ENCODE assay signal across 8 cellular contexts in genomic region chr2:175181104-175181876, GRCh38. TPM values are rescaled to one million over a fixed set of nuclear protein-coding genes. Genes with fewer than 3 reads are reported as not detected.
A peak's percentile ranks its signal among the peaks of the same experiment; 100 is the strongest.
DNase-seq lines count a peak whose midpoint lies in the region; ATAC-seq, FAIRE-seq and TF ChIP-seq lines count a peak whose summit lies in the region.

Gene ATP5MC3 (minus strand): TSS chr2:175181710. CDS start chr2:175181393, 317 bp downstream.

- in situ Hi-C loops in GM13976 (cut with MboI; ENCODE audit: low sequenced_read_pairs, unreplicated experiment) = no loop called here

- peaks cover 25% of the 10 kb centered on the region for H3K4me1 ChIP-seq in psoas muscle

- H3K9me3 ChIP-seq in T-helper 17 cell (ENCODE audit: control insufficient read depth, low read length, poor library complexity, severe bottlenecking) (no peaks in the 10 kb centered on the region), psoas muscle (no peaks in the 10 kb centered on the region)

- ATAC-seq in HG02870 (IDR thresholded peaks at IDR 0.05; ENCODE audit: unreplicated experiment) (peak; percentile 91), T-helper 17 cell (peak; percentile 91), left ventricle myocardium superior (peak; percentile 97), psoas muscle (peak; percentile 97 to 98 (median 98))

- peaks cover 2% of the 10 kb centered on the region for H3K36me3 Mint-ChIP-seq in T-helper 17 cell (ENCODE audit: low read depth)

- H3K27me3 ChIP-seq in psoas muscle (ENCODE audit: insufficient read depth in 3 of 3, low read length in 2 of 3) = no peaks in the 10 kb centered on the region

- H3K4me3 Mint-ChIP-seq in T-helper 17 cell = peak within 1 kb of the TSS; percentile 96

- peak within 1 kb of the TSS; percentile 96 for H3K4me3 ChIP-seq in psoas muscle

- TF ChIP-seq CTCF in GM13976 (IDR thresholded peaks at IDR 0.05; ENCODE audit: borderline replicate concordance, control extremely low read depth, extremely low read depth, insufficient read depth, missing control alignments) (peak; percentile 11), psoas muscle (IDR thresholded peaks at IDR 0.05) (peak; percentile 4)

- peak; percentile 94 for DNase-seq in GM13976 (ENCODE audit: low spot score)
- peak; percentile 92 for DNase-seq in NCI-H1694 (lab: John Stamatoyannopoulos, UW)
- DNase-seq in T-helper 17 cell = peak; percentile 81 to 84 (median 82)
- peak; percentile 49 to 93 (median 82) for DNase-seq in amygdala (lab: John Stamatoyannopoulos, UW)
- DNase-seq in left ventricle myocardium superior = peak; percentile 97
- peak; percentile 93 to 96 for DNase-seq in psoas muscle
- peak; percentile 96 for DNase-seq in urothelium cell line (ENCODE audit: low spot score)

- H3K27ac Mint-ChIP-seq in T-helper 17 cell = peak within 1 kb of the TSS; percentile 53

- H3K27me3 Mint-ChIP-seq in T-helper 17 cell = no peaks in the 10 kb centered on the region

- WGBS in psoas muscle, 3 donors = 0 to 1% (median 0%) methylated on average over 52 to 53 of the region's 53 CpGs

- H3K36me3 ChIP-seq in psoas muscle (ENCODE audit: insufficient read depth in 1 of 2, low read depth in 1 of 2) = peaks cover 0 to 39% of the 10 kb centered on the region in 2 donors

- peak within 1 kb of the TSS; percentile 87 for H3K27ac ChIP-seq in psoas muscle

- no peak for FAIRE-seq in urothelium cell line (lab: Jason Lieb, UNC)

- H3K4me1 Mint-ChIP-seq in T-helper 17 cell = peaks cover 18% of the 10 kb centered on the region

- intact Hi-C loops in left ventricle myocardium superior (cut with micrococcal nuclease) (no loop called here), psoas muscle (cut with DNase I) (no loop called here)

RNA-seq across cellular contexts. Expression of gene ATP5MC3, which starts in this region (rescaled TPM):
- total RNA-seq in T-helper 17 cell = 10 to 100 TPM; 80.1 to 89.2 TPM
- 1,234 TPM for total RNA-seq in left ventricle myocardium superior
- total RNA-seq in psoas muscle = 100 to 1,000 TPM; 277 to 690 (median 351) TPM
- 1,000 to 10,000 TPM in 1 of 3 donors, 100 to 1,000 TPM in 2; 356 to 1,379 (median 727) TPM for polyA plus RNA-seq in psoas muscle

Comparison
In these comparisons a context has a peak if more than half of its experiments do, and no peak if none do; other contexts are left out.
1. Peak in every context shown above with its lines: DNase-seq, ATAC-seq, H3K4me3 ChIP-seq and H3K27ac ChIP-seq.